ENCODE assay signal across 8 cellular contexts in the genomic region with DNA sequence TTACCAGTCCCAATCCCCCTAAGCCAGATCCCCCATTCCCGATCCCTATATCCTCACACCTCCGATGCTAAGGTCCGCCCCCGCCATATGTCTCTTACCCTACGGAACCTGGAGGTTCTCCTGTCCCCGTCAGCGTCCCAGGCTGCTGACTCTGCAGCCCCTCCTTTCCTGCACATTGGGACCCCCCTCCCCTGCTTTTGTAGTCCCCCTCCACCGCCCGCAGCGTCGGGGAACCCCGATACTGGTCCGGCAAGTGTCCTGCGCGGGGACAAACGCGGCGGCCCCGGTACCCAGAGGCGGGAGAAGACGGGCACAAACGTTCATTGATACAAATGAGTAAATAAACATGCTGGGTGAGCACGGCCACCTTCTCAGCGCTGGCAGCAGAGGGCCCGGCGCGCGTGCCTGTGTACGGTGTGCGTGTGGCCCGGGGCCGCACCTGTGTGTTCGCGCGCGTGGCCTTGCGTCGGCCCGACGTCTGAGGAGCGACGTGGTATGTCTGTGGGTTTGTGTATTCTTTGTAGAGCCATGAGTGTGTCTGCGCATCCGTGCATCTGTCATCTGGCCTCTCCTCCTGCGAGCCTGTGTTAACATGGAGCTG. TPM values are rescaled to one million over a fixed set of nuclear protein-coding genes. Genes with fewer than 3 reads are reported as not detected.
A peak's percentile ranks its signal among the peaks of the same experiment; 100 is the strongest.
DNase-seq lines count a peak whose midpoint lies in the region; ATAC-seq and TF ChIP-seq lines count a peak whose summit lies in the region.

No MANE protein-coding gene starts in this region.

- no peaks in the 10 kb centered on the region for H3K9me3 ChIP-seq in SJCRH30 (replicated peaks)

- ATAC-seq in GM18907 (IDR thresholded peaks at IDR 0.05; ENCODE audit: unreplicated experiment) (peak; percentile 6), natural killer cell (peak in 2 of 3 donors; percentile 7 to 14), HG02852 (IDR thresholded peaks at IDR 0.05; ENCODE audit: unreplicated experiment) (no peak)

- H3K9me3 Mint-ChIP-seq in endothelial cell (ENCODE audit: unreplicated experiment) (peaks cover 5% of the 10 kb centered on the region), natural killer cell (no peaks in the 10 kb centered on the region)

- TF ChIP-seq CTCF in endothelial cell (IDR thresholded peaks at IDR 0.05; ENCODE audit: unreplicated experiment): no peak
- no peak for TF ChIP-seq CTCF in natural killer cell (IDR thresholded peaks at IDR 0.05)

- no peak overlapping the region for H3K27ac Mint-ChIP-seq in endothelial cell (ENCODE audit: unreplicated experiment)
- H3K27ac Mint-ChIP-seq in natural killer cell: no peak overlapping the region

- no peaks in the 10 kb centered on the region for H3K36me3 ChIP-seq in SJCRH30

- peaks cover 6% of the 10 kb centered on the region for H3K36me3 Mint-ChIP-seq in endothelial cell (ENCODE audit: low read depth, unreplicated experiment)
- no peaks in the 10 kb centered on the region for H3K36me3 Mint-ChIP-seq in natural killer cell

- intact Hi-C loops in natural killer cell (cut with micrococcal nuclease): loop anchor here (2.0 to 5.0 kb wide), 2 partner anchors 601 to 617 kb away; no protein-coding TSS in a partner anchor

- in situ Hi-C loops in G401 (cut with HindIII; ENCODE audit: low sequenced_read_pairs): no loop called here

- no peaks in the 10 kb centered on the region; the same call in 1 of the 2 replicates for H3K27me3 ChIP-seq in SJCRH30

- H3K4me1 ChIP-seq in SJCRH30: no peaks in the 10 kb centered on the region; the same call in 1 of the 2 replicates

- no peak for DNase-seq in SJCRH30
- no peak for DNase-seq in endothelial cell (ENCODE audit: low spot score)
- DNase-seq in natural killer cell: no peak
- DNase-seq in AG08395 (ENCODE audit: low spot score): no peak
- no peak for DNase-seq in G401 (ENCODE audit: low spot score)
- DNase-seq in NCI-H2081 treated with DMSO at 0.1 percent for 48 hours (lab: John Stamatoyannopoulos, UW): no peak

- H3K4me3 ChIP-seq in SJCRH30: peak overlapping the region; percentile 67

- no peak overlapping the region for H3K27ac ChIP-seq in SJCRH30

- peak overlapping the region; percentile 69 for H3K4me3 Mint-ChIP-seq in endothelial cell (ENCODE audit: unreplicated experiment)
- H3K4me3 Mint-ChIP-seq in natural killer cell: peak overlapping the region; percentile 90

- H3K27me3 Mint-ChIP-seq in endothelial cell (ENCODE audit: unreplicated experiment) (peaks cover 45% of the 10 kb centered on the region), natural killer cell (ENCODE audit: low read depth in 2 of 2) (peaks cover 51 to 60% of the 10 kb centered on the region in 2 donors)

- H3K4me1 Mint-ChIP-seq in endothelial cell (ENCODE audit: unreplicated experiment) (peaks cover 38% of the 10 kb centered on the region), natural killer cell (peaks cover 35 to 43% of the 10 kb centered on the region in 2 donors)

RNA-seq across cellular contexts. Expression of gene CYP26B1, which starts 2.0 kb away (rescaled TPM):
- 9.7 and 11.3 TPM in 2 replicates for total RNA-seq in SJCRH30 (2014; rRNA removed; shearing (Covaris generic))
- total RNA-seq in endothelial cell (ENCODE audit: unreplicated experiment): 1.2 TPM
- total RNA-seq in natural killer cell: not detected
- total RNA-seq in G401 (2014; rRNA removed; shearing (Covaris generic)): 0.18 TPM in 1 of 2 replicates, not detected in the other
